In genomic region chr1:108199781-108200626, GRCh38 we compare ENCODE assay signal across 8 cellular contexts. TPM values are rescaled to one million over a fixed set of nuclear protein-coding genes. Genes with fewer than 3 reads are reported as not detected.
DNase-seq lines count a peak whose midpoint lies in the region; ATAC-seq and TF ChIP-seq lines count a peak whose summit lies in the region.

SLC25A24 (minus strand) TSS chr1:108200343; CDS start chr1:108200138, 205 bp downstream.

- intact Hi-C loops in colonic mucosa (cut with DNase I) = no loop called here

- no peaks in the 10 kb centered on the region for H3K36me3 ChIP-seq in colonic mucosa

- ATAC-seq in HG03025 (IDR thresholded peaks at IDR 0.05; ENCODE audit: low FRiP score, unreplicated experiment) = peak; percentile 79

- no peaks in the 10 kb centered on the region for H3K9me3 ChIP-seq in colonic mucosa

- peak; percentile 48 for DNase-seq in activated T-cell treated with anti-CD3 and anti-CD28 coated beads for 1 hour (ENCODE audit: low read depth)
- no peak for DNase-seq in activated T-cell treated with anti-CD3 and anti-CD28 coated beads for 4 hours
- peak; percentile 85 for DNase-seq in NCI-H226
- peak; percentile 52 to 62 for DNase-seq in activated CD4-positive, alpha-beta T cell treated with anti-CD3 and anti-CD28 coated beads for 4 hours
- DNase-seq in colonic mucosa = peak; percentile 88
- DNase-seq in stimulated activated CD4-positive, alpha-beta T cell treated with anti-CD3 and anti-CD28 coated beads, Interleukin-1b, Interleukin-23, amount 100 ng/mL, for 4 hours (ENCODE audit: low read depth in 2 of 2) = peak; percentile 43 to 57

- peaks cover 3% of the 10 kb centered on the region for H3K4me1 ChIP-seq in colonic mucosa

- H3K4me3 ChIP-seq in colonic mucosa = peak within 1 kb of the TSS; percentile 84

- H3K27me3 ChIP-seq in colonic mucosa (no peaks in the 10 kb centered on the region), layer of hippocampus (ENCODE audit: control insufficient read depth, insufficient read depth, low read length) (no peaks in the 10 kb centered on the region)

- H3K27ac ChIP-seq in colonic mucosa (peak within 1 kb of the TSS; percentile 92), layer of hippocampus (ENCODE audit: low read depth, low read length) (peak within 1 kb of the TSS; percentile 60)

- TF ChIP-seq CTCF in colonic mucosa (IDR thresholded peaks at IDR 0.05) = no peak

- peak within 1 kb of the TSS; percentile 84 to 88 for H3K9ac ChIP-seq in colonic mucosa (ENCODE audit: low read depth in 2 of 2, low read length in 2 of 2)

RNA-seq across cellular contexts. Expression of gene SLC25A24, which starts in this region (rescaled TPM):
- 10 to 100 TPM; 55.5 to 94.6 TPM for total RNA-seq in colonic mucosa
